ENCODE assay signal across 8 cellular contexts in genomic region chr1:52002038-52002917, GRCh38. TPM values are rescaled to one million over a fixed set of nuclear protein-coding genes. Genes with fewer than 3 reads are reported as not detected.
A peak's percentile ranks its signal among the peaks of the same experiment; 100 is the strongest.
DNase-seq lines count a peak whose midpoint lies in the region; ATAC-seq and TF ChIP-seq lines count a peak whose summit lies in the region.

No MANE protein-coding gene starts in this region.

- H3K9me3 Mint-ChIP-seq in activated CD4-positive, alpha-beta memory T cell treated with anti-CD3 and anti-CD28 coated beads for 36 hours, result no peaks in the 10 kb centered on the region

- H3K4me1 Mint-ChIP-seq in activated CD4-positive, alpha-beta memory T cell treated with anti-CD3 and anti-CD28 coated beads for 36 hours (ENCODE audit: low read depth), result no peaks in the 10 kb centered on the region

- no peak overlapping the region for H3K4me2 ChIP-seq in neural cell (ENCODE audit: low read length)

- no peak for TF ChIP-seq EP300 in neural cell (conservative IDR thresholded peaks at IDR 0.05; ENCODE audit: poor library complexity, severe bottlenecking)

- H3K4me3 ChIP-seq in neural cell (ENCODE audit: low read length), result no peak overlapping the region

- no peaks in the 10 kb centered on the region for H3K9me3 ChIP-seq in neural cell (ENCODE audit: low read length)

- CTCF ChIA-PET in activated CD4-positive, alpha-beta memory T cell treated with anti-CD3 and anti-CD28 coated beads for 36 hours (lab: Charles Lee), result interaction anchor here (1.3 to 4.9 kb wide), 3 partner anchors 15 to 105 kb away, joined by 3 to 58 read pairs (median 5); no protein-coding TSS in a partner anchor

- peaks cover 11% of the 10 kb centered on the region for H3K27me3 Mint-ChIP-seq in activated CD4-positive, alpha-beta memory T cell treated with anti-CD3 and anti-CD28 coated beads for 36 hours

- H3K9ac ChIP-seq in neural cell (ENCODE audit: low read length), result no peak overlapping the region

- no peaks in the 10 kb centered on the region for H3K79me2 ChIP-seq in neural cell (replicated peaks; ENCODE audit: insufficient read depth, low read length)

- no peak overlapping the region for H3K27ac Mint-ChIP-seq in activated CD4-positive, alpha-beta memory T cell treated with anti-CD3 and anti-CD28 coated beads for 36 hours

- peak; percentile 95 for TF ChIP-seq RAD21 in neural cell (conservative IDR thresholded peaks at IDR 0.05)

- no peaks in the 10 kb centered on the region for H3K27me3 ChIP-seq in neural cell (ENCODE audit: insufficient read depth, low read depth, low read length)

- no peaks in the 10 kb centered on the region for H3K36me3 Mint-ChIP-seq in activated CD4-positive, alpha-beta memory T cell treated with anti-CD3 and anti-CD28 coated beads for 36 hours

- no peaks in the 10 kb centered on the region for H3F3A ChIP-seq in neural cell (ENCODE audit: insufficient read depth, low read length, poor library complexity, severe bottlenecking)

- H2AFZ ChIP-seq in neural cell (ENCODE audit: low read depth, low read length), result no peak overlapping the region

- H3K27ac ChIP-seq in neural cell (ENCODE audit: low read length), result no peak overlapping the region

- no peak for ATAC-seq in GM21381 (IDR thresholded peaks at IDR 0.05; ENCODE audit: unreplicated experiment)

- POLR2A ChIA-PET in activated CD4-positive, alpha-beta memory T cell treated with anti-CD3 and anti-CD28 coated beads for 36 hours (lab: Charles Lee), result no interaction called here

- DNase-seq in COLO668 (lab: John Stamatoyannopoulos, UW; ENCODE audit: unreplicated experiment) (peak; percentile 89), GM19240 (ENCODE audit: insufficient read length, low spot score) (peak; percentile 85), HS-27A (ENCODE audit: low read depth) (peak; percentile 87), NCI-H69 (lab: John Stamatoyannopoulos, UW) (peak; percentile 82), fibroblast of peridontal ligament (ENCODE audit: extremely low read depth) (peak; percentile 97)
- peak; percentile 40 for DNase-seq in activated CD4-positive, alpha-beta memory T cell treated with anti-CD3 and anti-CD28 coated beads for 36 hours

- H4K20me1 ChIP-seq in neural cell (ENCODE audit: insufficient read depth), result no peaks in the 10 kb centered on the region

- no peak overlapping the region for H3K4me3 Mint-ChIP-seq in activated CD4-positive, alpha-beta memory T cell treated with anti-CD3 and anti-CD28 coated beads for 36 hours

- peak; percentile 94 for TF ChIP-seq CTCF in neural cell (IDR thresholded peaks at IDR 0.05; ENCODE audit: poor library complexity, severe bottlenecking)

- H3K9me2 ChIP-seq in neural cell (ENCODE audit: insufficient read depth, low read length), result no peaks in the 10 kb centered on the region

- no peaks in the 10 kb centered on the region for H3K36me3 ChIP-seq in neural cell (ENCODE audit: insufficient read depth, low read length)

- intact Hi-C loops in activated CD4-positive, alpha-beta memory T cell treated with anti-CD3 and anti-CD28 coated beads for 36 hours (cut with micrococcal nuclease), result loop anchor here (1.0 kb wide), 1 partner anchor 105 kb away; no protein-coding TSS in a partner anchor

TF ChIP-seq in neural cell, 6 proteins besides CTCF, POLR2A, EP300 and RAD21:
- peak; percentile 93 for TF ChIP-seq SMC3 (conservative IDR thresholded peaks at IDR 0.05; ENCODE audit: poor library complexity)
- TF ChIP-seq TAF1 (IDR thresholded peaks at IDR 0.05; ENCODE audit: low read depth), result no peak
- TF ChIP-seq POLR2AphosphoS5 (IDR thresholded peaks at IDR 0.05), result no peak

RNA-seq across cellular contexts. Expression of gene RAB3B, which starts 11.8 kb away (rescaled TPM):
- total RNA-seq in activated CD4-positive, alpha-beta memory T cell treated with anti-CD3 and anti-CD28 coated beads for 36 hours, result under 1 TPM; 0.17 to 0.21 TPM
- 15.0 and 17.8 TPM in 2 replicates for polyA plus RNA-seq in neural cell
- polyA minus RNA-seq in neural cell, result 28.0 and 38.2 TPM in 2 replicates

RNA-seq across cellular contexts. Expression of gene KTI12, which starts 31.3 kb away (rescaled TPM):
- 10 to 100 TPM; 11.2 to 12.6 TPM for total RNA-seq in activated CD4-positive, alpha-beta memory T cell treated with anti-CD3 and anti-CD28 coated beads for 36 hours
- 14.0 and 18.2 TPM in 2 replicates for polyA plus RNA-seq in neural cell
- polyA minus RNA-seq in neural cell, result 13.2 and 15.8 TPM in 2 replicates

RNA-seq across cellular contexts. Expression of gene TXNDC12, which starts 52.7 kb away (rescaled TPM):
- total RNA-seq in activated CD4-positive, alpha-beta memory T cell treated with anti-CD3 and anti-CD28 coated beads for 36 hours, result 10 to 100 TPM; 35.0 to 35.1 TPM
- polyA plus RNA-seq in neural cell, result 33.3 and 42.3 TPM in 2 replicates
- polyA minus RNA-seq in neural cell, result 32.4 and 36.8 TPM in 2 replicates

RNA-seq across cellular contexts. Expression of gene BTF3L4, which starts 53.8 kb away (rescaled TPM):
- 10 to 100 TPM; 32.5 to 35.2 TPM for total RNA-seq in activated CD4-positive, alpha-beta memory T cell treated with anti-CD3 and anti-CD28 coated beads for 36 hours
- 321 and 355 TPM in 2 replicates for polyA plus RNA-seq in neural cell
- 265 and 282 TPM in 2 replicates for polyA minus RNA-seq in neural cell

Comparison
In these comparisons a context has a peak if more than half of its experiments do, and no peak if none do; other contexts are left out.
1. DNase-seq: peak in every context shown above with its lines; median percentile 97 in fibroblast of peridontal ligament; 89 in COLO668; 87 in HS-27A; 85 in GM19240; 82 in NCI-H69; 40 in activated CD4-positive, alpha-beta memory T cell treated with anti-CD3 and anti-CD28 coated beads for 36 hours.